ENCODE assay signal across 7 cellular contexts in genomic region chr1:235617140-235617539, GRCh38.
"Had no signal": no experiment of that assay in that cellular context is flagged by ENCODE, and none has a peak within 500 bp of the region (broad histone marks: within the 10 kb centered on the region; RNA-seq: fewer than 3 reads in every experiment).

No MANE protein-coding gene starts in this region.

- DNase-seq: GOT3, H7, H9 had no signal

- ATAC-seq: GM23338 had no signal

- H3K4me3 ChIP-seq: GM23248, GM23338, HAP-1 had no signal

- H3K4me2 ChIP-seq: GM23338 had no signal

- H3K27ac Mint-ChIP-seq: GM23338, HFFc6 had no signal

- H3K4me3 Mint-ChIP-seq: GM23338, H9, HFFc6 had no signal

- H3K9ac ChIP-seq: GM23248 had no signal

- H3K9me3 Mint-ChIP-seq: GM23338, H9, HFFc6 had no signal

- H3K4me1 ChIP-seq: HAP-1 had no signal

- H2AFZ ChIP-seq: GM23248, GM23338 had no signal

- H3K9me3 ChIP-seq: HAP-1 had no signal

- H3K36me3 ChIP-seq: HAP-1 had no signal

- H3K27ac ChIP-seq: GM23248 had no signal
